ENCODE assay signal across 18 cellular contexts in genomic region chr2:96341641-96342040, GRCh38. TPM values are rescaled to one million over a fixed set of nuclear protein-coding genes. Genes with fewer than 3 reads are reported as not detected.
DNase-seq lines count a peak whose midpoint lies in the region; ATAC-seq and TF ChIP-seq lines count a peak whose summit lies in the region.
"Had no signal": no experiment of that assay in that cellular context is flagged by ENCODE, and none has a peak within 500 bp of the region (broad histone marks: within the 10 kb centered on the region; RNA-seq: fewer than 3 reads in every experiment).

No MANE protein-coding gene starts in this region.

- H3K4me3 ChIP-seq in CD8-positive, alpha-beta memory T cell (ENCODE audit: low read length) = no peak overlapping the region
- no peak overlapping the region for H3K4me3 ChIP-seq in hepatocyte
- no peak overlapping the region for H3K4me3 ChIP-seq in BE2C (ENCODE audit: low read depth, low read length)
- H3K4me3 ChIP-seq: dorsolateral prefrontal cortex, left ventricle myocardium inferior had no signal

- peak overlapping the region; percentile 49 for H3K27ac ChIP-seq in CD8-positive, alpha-beta memory T cell (ENCODE audit: low read depth, low read length)
- H3K27ac ChIP-seq in hepatocyte = peak overlapping the region; percentile 68
- H3K27ac ChIP-seq: dorsolateral prefrontal cortex, left ventricle myocardium inferior had no signal

- no peak overlapping the region for H2AFZ ChIP-seq in hepatocyte

- no peak for ATAC-seq in activated T-cell treated with anti-CD3 and anti-CD28 coated beads, Interleukin-2, amount 50 U/mL, for 4 hours
- ATAC-seq: esophagus mucosa had no signal

- H3K9me3 ChIP-seq in CD8-positive, alpha-beta memory T cell (ENCODE audit: low read length) = no peaks in the 10 kb centered on the region
- H3K9me3 ChIP-seq in hepatocyte (ENCODE audit: low read depth) (no peaks in the 10 kb centered on the region), BE2C (no peaks in the 10 kb centered on the region)
- H3K9me3 ChIP-seq: left ventricle myocardium inferior had no signal

- no peaks in the 10 kb centered on the region for H3K27me3 ChIP-seq in CD8-positive, alpha-beta memory T cell (ENCODE audit: insufficient read depth, low read length, poor library complexity, severe bottlenecking)
- H3K27me3 ChIP-seq in hepatocyte (no peaks in the 10 kb centered on the region), BE2C (no peaks in the 10 kb centered on the region)
- H3K27me3 ChIP-seq: dorsolateral prefrontal cortex had no signal

- H3K4me2 ChIP-seq in hepatocyte = peak overlapping the region; percentile 21

- peaks cover 1% of the 10 kb centered on the region for H3K36me3 Mint-ChIP-seq in activated T-cell treated with anti-CD3 and anti-CD28 coated beads, Interleukin-2, amount 50 U/mL, for 4 hours (ENCODE audit: insufficient read depth)
- H3K36me3 Mint-ChIP-seq in CD8-positive, alpha-beta memory T cell = no peaks in the 10 kb centered on the region
- H3K36me3 Mint-ChIP-seq in activated CD4-positive, alpha-beta memory T cell treated with anti-CD3 and anti-CD28 coated beads for 36 hours = peaks cover 62% of the 10 kb centered on the region

- H4K20me1 ChIP-seq in hepatocyte (ENCODE audit: insufficient read depth, poor library complexity, severe bottlenecking) = no peaks in the 10 kb centered on the region

- H3K4me1 Mint-ChIP-seq in activated T-cell treated with anti-CD3 and anti-CD28 coated beads, Interleukin-2, amount 50 U/mL, for 4 hours (ENCODE audit: low read depth) = peaks cover 61% of the 10 kb centered on the region
- peaks cover 55 to 81% (median 75%) of the 10 kb centered on the region in 3 donors for H3K4me1 Mint-ChIP-seq in CD8-positive, alpha-beta memory T cell
- peaks cover 76% of the 10 kb centered on the region for H3K4me1 Mint-ChIP-seq in activated CD4-positive, alpha-beta memory T cell treated with anti-CD3 and anti-CD28 coated beads for 36 hours (ENCODE audit: low read depth)

- no peaks in the 10 kb centered on the region for H3K9me3 Mint-ChIP-seq in activated T-cell treated with anti-CD3 and anti-CD28 coated beads, Interleukin-2, amount 50 U/mL, for 4 hours
- no peaks in the 10 kb centered on the region for H3K9me3 Mint-ChIP-seq in CD8-positive, alpha-beta memory T cell
- no peaks in the 10 kb centered on the region for H3K9me3 Mint-ChIP-seq in activated CD4-positive, alpha-beta memory T cell treated with anti-CD3 and anti-CD28 coated beads for 36 hours

- H3K79me2 ChIP-seq in hepatocyte = peaks cover 23% of the 10 kb centered on the region

- CTCF ChIA-PET in CD8-positive, alpha-beta memory T cell (lab: Charles Lee) = interaction anchor here (0.8 to 7.3 kb wide), 4 partner anchors 9 to 26 kb away, joined by 3 to 58 read pairs (median 5); partner anchors contain the start of gene ITPRIPL1
- CTCF ChIA-PET in activated CD4-positive, alpha-beta memory T cell treated with anti-CD3 and anti-CD28 coated beads for 36 hours (lab: Charles Lee) = interaction anchor here (0.8 to 1.3 kb wide), 5 partner anchors 16 to 422 kb away, joined by 3 to 5 read pairs (median 3); partner anchors contain the start of gene ITPRIPL1

- peak overlapping the region; percentile 85 to 98 (median 94) for H3K27ac Mint-ChIP-seq in CD8-positive, alpha-beta memory T cell
- H3K27ac Mint-ChIP-seq in activated CD4-positive, alpha-beta memory T cell treated with anti-CD3 and anti-CD28 coated beads for 36 hours = peak overlapping the region; percentile 87

- POLR2A ChIA-PET in CD8-positive, alpha-beta memory T cell (lab: Charles Lee) = interaction anchor here (0.6 to 2.6 kb wide), 9 partner anchors 8 to 196 kb away, joined by 3 to 15 read pairs (median 3); partner anchors contain the start of gene SNRNP200
- POLR2A ChIA-PET in activated CD4-positive, alpha-beta memory T cell treated with anti-CD3 and anti-CD28 coated beads for 36 hours (lab: Charles Lee) = interaction anchor here (0.7 to 7.2 kb wide), 11 partner anchors 17 to 196 kb away, joined by 3 to 36 read pairs (median 5); partner anchors contain the start of genes ARID5A and ITPRIPL1

- intact Hi-C loops in activated CD4-positive, alpha-beta memory T cell treated with anti-CD3 and anti-CD28 coated beads for 36 hours (cut with micrococcal nuclease) = loop anchor here (2.0 to 5.0 kb wide), 5 partner anchors 17 to 196 kb away; partner anchors contain the start of genes ARID5A, ITPRIPL1 and STARD7

- TF ChIP-seq CTCF in hepatocyte (IDR thresholded peaks at IDR 0.05; ENCODE audit: poor library complexity) (no peak), BE2C (IDR thresholded peaks at IDR 0.05; ENCODE audit: low read depth, low read length) (no peak)

- DNase-seq in activated T-cell treated with anti-CD3 and anti-CD28 coated beads, Interleukin-2, amount 50 U/mL, for 4 hours = no peak
- no peak for DNase-seq in activated T-cell treated with anti-CD3 and anti-CD28 coated beads, Interleukin-2, amount 50 U/mL, for 48 hours
- peak in 1 of 5 donors; percentile 58 for DNase-seq in CD8-positive, alpha-beta memory T cell
- no peak for DNase-seq in activated CD4-positive, alpha-beta memory T cell treated with anti-CD3 and anti-CD28 coated beads for 36 hours
- peak; percentile 43 for DNase-seq in hepatocyte (ENCODE audit: low spot score)
- DNase-seq in BE2C = no peak
- no peak for DNase-seq in NCI-H69 (lab: John Stamatoyannopoulos, UW)
- no peak for DNase-seq in OCI-M2 (lab: John Stamatoyannopoulos, UW; ENCODE audit: unreplicated experiment)
- DNase-seq: activated CD4-positive, alpha-beta T cell treated with anti-CD3 and anti-CD28 coated beads for 1 hour; dorsolateral prefrontal cortex; left ventricle myocardium inferior; NCI-H2029; occipital lobe; right cardiac atrium; Right ventricle myocardium superior had no signal

- H3K27me3 Mint-ChIP-seq in activated T-cell treated with anti-CD3 and anti-CD28 coated beads, Interleukin-2, amount 50 U/mL, for 4 hours (ENCODE audit: low read depth) = no peaks in the 10 kb centered on the region
- no peaks in the 10 kb centered on the region for H3K27me3 Mint-ChIP-seq in CD8-positive, alpha-beta memory T cell
- H3K27me3 Mint-ChIP-seq in activated CD4-positive, alpha-beta memory T cell treated with anti-CD3 and anti-CD28 coated beads for 36 hours = no peaks in the 10 kb centered on the region
- H3K27me3 Mint-ChIP-seq: brain had no signal

- H3K9me2 ChIP-seq in hepatocyte (replicated peaks; ENCODE audit: insufficient read depth) = no peaks in the 10 kb centered on the region

- peak overlapping the region; percentile 56 for H3K4me3 Mint-ChIP-seq in activated T-cell treated with anti-CD3 and anti-CD28 coated beads, Interleukin-2, amount 50 U/mL, for 4 hours
- peak overlapping the region; percentile 65 to 82 (median 71) for H3K4me3 Mint-ChIP-seq in CD8-positive, alpha-beta memory T cell
- peak overlapping the region; percentile 40 for H3K4me3 Mint-ChIP-seq in activated CD4-positive, alpha-beta memory T cell treated with anti-CD3 and anti-CD28 coated beads for 36 hours
- H3K4me3 Mint-ChIP-seq: brain had no signal

- peaks cover 46% of the 10 kb centered on the region for H3K4me1 ChIP-seq in CD8-positive, alpha-beta memory T cell (ENCODE audit: insufficient read depth, low read length)
- peaks cover 3% of the 10 kb centered on the region for H3K4me1 ChIP-seq in hepatocyte (ENCODE audit: insufficient read depth)
- H3K4me1 ChIP-seq in BE2C = no peaks in the 10 kb centered on the region
- H3K4me1 ChIP-seq: left ventricle myocardium inferior had no signal

- no peaks in the 10 kb centered on the region for H3K36me3 ChIP-seq in CD8-positive, alpha-beta memory T cell (ENCODE audit: insufficient read depth, low read length)
- no peaks in the 10 kb centered on the region for H3K36me3 ChIP-seq in hepatocyte (replicated peaks; ENCODE audit: insufficient read depth, low read depth)
- peaks cover 15% of the 10 kb centered on the region for H3K36me3 ChIP-seq in BE2C
- H3K36me3 ChIP-seq: left ventricle myocardium inferior had no signal

- WGBS in hepatocyte (ENCODE audit: low lambda C conversion rate, missing lambda C conversion rate) = 93% methylated on average over 14 of the region's 14 CpGs

RNA-seq across cellular contexts. Expression of gene NCAPH, which starts 6.1 kb away (rescaled TPM):
- 10 to 100 TPM; 15.5 to 22.9 (median 16.4) TPM for total RNA-seq in activated T-cell treated with anti-CD3 and anti-CD28 coated beads, Interleukin-2, amount 50 U/mL, for 4 hours
- 10 to 100 TPM; 59.5 to 65.6 TPM for total RNA-seq in CD8-positive, alpha-beta memory T cell
- polyA plus RNA-seq in CD8-positive, alpha-beta memory T cell = 1.3 TPM
- total RNA-seq in activated CD4-positive, alpha-beta memory T cell treated with anti-CD3 and anti-CD28 coated beads for 36 hours = 10 to 100 TPM; 96.9 to 98.8 TPM
- total RNA-seq in hepatocyte = 5.0 and 6.6 TPM in 2 replicates
- polyA plus RNA-seq in hepatocyte = 3.5 and 7.0 TPM in 2 replicates
- 5.3 TPM for polyA plus RNA-seq in BE2C (2012; ENCODE audit: insufficient read depth, insufficient read length, low read depth)

RNA-seq across cellular contexts. Expression of gene ITPRIPL1, which starts 16.5 kb away (rescaled TPM):
- total RNA-seq in activated T-cell treated with anti-CD3 and anti-CD28 coated beads, Interleukin-2, amount 50 U/mL, for 4 hours = 10 to 100 TPM; 30.2 to 39.5 (median 31.6) TPM
- 10 to 100 TPM; 55.5 to 58.3 TPM for total RNA-seq in CD8-positive, alpha-beta memory T cell
- 17.5 TPM for polyA plus RNA-seq in CD8-positive, alpha-beta memory T cell
- total RNA-seq in activated CD4-positive, alpha-beta memory T cell treated with anti-CD3 and anti-CD28 coated beads for 36 hours = 10 to 100 TPM; 30.2 TPM
- 2.0 TPM in 2 replicates for total RNA-seq in hepatocyte
- polyA plus RNA-seq in hepatocyte = 0.83 and 1.9 TPM in 2 replicates
- 10.0 TPM for polyA plus RNA-seq in BE2C (2012; ENCODE audit: insufficient read depth, insufficient read length, low read depth)
- total RNA-seq: NCI-H460 had no signal

RNA-seq across cellular contexts. Expression of gene SNRNP200, which starts 36.3 kb away (rescaled TPM):
- total RNA-seq in activated T-cell treated with anti-CD3 and anti-CD28 coated beads, Interleukin-2, amount 50 U/mL, for 4 hours = 100 to 1,000 TPM; 219 to 232 (median 223) TPM
- total RNA-seq in CD8-positive, alpha-beta memory T cell = 100 to 1,000 TPM; 203 to 206 TPM
- 108 TPM for polyA plus RNA-seq in CD8-positive, alpha-beta memory T cell
- total RNA-seq in activated CD4-positive, alpha-beta memory T cell treated with anti-CD3 and anti-CD28 coated beads for 36 hours = 100 to 1,000 TPM; 165 to 175 TPM
- total RNA-seq in hepatocyte = 56.3 and 60.9 TPM in 2 replicates
- 59.8 and 64.1 TPM in 2 replicates for polyA plus RNA-seq in hepatocyte
- polyA plus RNA-seq in BE2C (2012; ENCODE audit: insufficient read depth, insufficient read length, low read depth) = 297 TPM

Comparison
In these comparisons a context has a peak if more than half of its experiments do, and no peak if none do; other contexts are left out.
1. RNA of gene ITPRIPL1, which starts 16.5 kb away (total RNA-seq): 55.5 to 58.3 TPM in CD8-positive, alpha-beta memory T cell, 30.2 to 39.5 TPM in activated T-cell treated with anti-CD3 and anti-CD28 coated beads, Interleukin-2, amount 50 U/mL, for 4 hours and 30.2 TPM in activated CD4-positive, alpha-beta memory T cell treated with anti-CD3 and anti-CD28 coated beads for 36 hours; 2.0 TPM in hepatocyte; every median in the first group is over 10 times any median in the second.
2. Peak in every context shown above with its lines, with median percentiles within 50 percentile points of each other: H3K4me3 Mint-ChIP-seq.